ENCODE assay signal across 26 cellular contexts in genomic region chrX:71509289-71509688, GRCh38.
"Had no signal": no experiment of that assay in that cellular context is flagged by ENCODE, and none has a peak within 500 bp of the region (broad histone marks: within the 10 kb centered on the region; RNA-seq: fewer than 3 reads in every experiment).

No MANE protein-coding gene starts in this region.

- FAIRE-seq: endometrium, islet of Langerhans, keratinocyte had no signal

- ATAC-seq: effector memory CD8-positive, alpha-beta T cell; esophagus mucosa; gastrocnemius medialis; heart right ventricle; left cardiac atrium; left lung; left ventricle myocardium superior; lower lobe of right lung; naive thymus-derived CD4-positive, alpha-beta T cell had no signal

- H3K9me3 ChIP-seq: colonic mucosa, esophagus squamous epithelium, gastrocnemius medialis, left lung, lower lobe of right lung had no signal

- H3K4me1 ChIP-seq: colonic mucosa, esophagus squamous epithelium, heart right ventricle, left lung, lower lobe of right lung had no signal

- H3K27me3 ChIP-seq: esophagus squamous epithelium, gastrocnemius medialis, heart right ventricle, left lung had no signal

- H3K36me3 ChIP-seq: colonic mucosa, esophagus squamous epithelium, gastrocnemius medialis, heart right ventricle, left lung, lower lobe of right lung had no signal

- H3K27ac ChIP-seq: colonic mucosa, epithelial cell of prostate, esophagus squamous epithelium, gastrocnemius medialis, heart right ventricle, left lung, lower lobe of right lung had no signal

- H3K4me3 ChIP-seq: colonic mucosa, esophagus squamous epithelium, gastrocnemius medialis, heart right ventricle, left lung, lower lobe of right lung had no signal

- DNase-seq: colonic mucosa; cortex of kidney; effector CD8-positive, alpha-beta T cell; effector memory CD8-positive, alpha-beta T cell; endodermal cell; erythroblast; esophagus squamous epithelium; foreskin fibroblast; foreskin melanocyte; gastrocnemius medialis; glutamatergic neuron; head of caudate nucleus; heart right ventricle; hippocampal formation; left cardiac atrium; left lung; left ventricle myocardium superior; lower lobe of right lung; mesendoderm; midbrain; naive thymus-derived CD4-positive, alpha-beta T cell had no signal
